Comparison of ENCODE assay signal across 27 cellular contexts in genomic region chr7:78223598-78223997, GRCh38.
DNase-seq lines count a peak whose midpoint lies in the region; ATAC-seq and TF ChIP-seq lines count a peak whose summit lies in the region.
"Had no signal": no experiment of that assay in that cellular context is flagged by ENCODE, and none has a peak within 500 bp of the region (broad histone marks: within the 10 kb centered on the region; RNA-seq: fewer than 3 reads in every experiment).

No MANE protein-coding gene starts in this region.

- no peak overlapping the region; a peak in 1 of 4 replicates for H3K27ac ChIP-seq in SK-N-SH (ENCODE audit: low read depth in 2 of 2, low read length in 1 of 2)
- H3K27ac ChIP-seq: 22Rv1; A549; BLaER1; BLaER1 treated with 17β-estradiol and CSF1 and Interleukin-3, amounts not matched to agents 10 nM and 100 nM; C4-2B had no signal

- TF ChIP-seq CTCF in SK-N-SH (IDR thresholded peaks at IDR 0.05) = no peak

- no peak overlapping the region for H2AFZ ChIP-seq in SK-N-SH (ENCODE audit: low read depth)

- H3K4me2 ChIP-seq in SK-N-SH = no peak overlapping the region
- H3K4me2 ChIP-seq: A549; BLaER1; BLaER1 treated with 17β-estradiol and CSF1 and Interleukin-3, amounts not matched to agents 10 nM and 100 nM had no signal

- no peaks in the 10 kb centered on the region for H3K36me3 ChIP-seq in SK-N-SH (replicated peaks in 1 of 2; ENCODE audit: control insufficient read depth in 1 of 2, insufficient read depth in 2 of 2, low read length in 1 of 2)
- H3K36me3 ChIP-seq: BE2C; BLaER1; BLaER1 treated with 17β-estradiol and CSF1 and Interleukin-3, amounts not matched to agents 10 nM and 100 nM had no signal

- H4K20me1 ChIP-seq in SK-N-SH (ENCODE audit: insufficient read depth) = no peaks in the 10 kb centered on the region
- H4K20me1 ChIP-seq: BLaER1; BLaER1 treated with 17β-estradiol and CSF1 and Interleukin-3, amounts not matched to agents 10 nM and 100 nM had no signal

- no peaks in the 10 kb centered on the region for H3K9me3 ChIP-seq in SK-N-SH
- H3K9me3 ChIP-seq: A549; BE2C; BLaER1; BLaER1 treated with 17β-estradiol and CSF1 and Interleukin-3, amounts not matched to agents 10 nM and 100 nM; Caco-2 had no signal

- no peak overlapping the region for H3K9ac ChIP-seq in SK-N-SH
- H3K9ac ChIP-seq: BLaER1; BLaER1 treated with 17β-estradiol and CSF1 and Interleukin-3, amounts not matched to agents 10 nM and 100 nM had no signal

- ATAC-seq in SK-N-SH treated with all-trans-retinoic acid at 6 μM for 48 hours = no peak
- ATAC-seq: A549; CD8-positive, alpha-beta T cell had no signal

- peaks cover 17% of the 10 kb centered on the region for H3F3A ChIP-seq in SK-N-SH (replicated peaks; ENCODE audit: insufficient read depth)

- POLR2A ChIA-PET in SK-N-SH (lab: Yijun Ruan, JAX) = no interaction called here

- no peaks in the 10 kb centered on the region for H3K27me3 ChIP-seq in SK-N-SH (ENCODE audit: insufficient read depth)
- H3K27me3 ChIP-seq: BE2C; BLaER1; BLaER1 treated with 17β-estradiol and CSF1 and Interleukin-3, amounts not matched to agents 10 nM and 100 nM had no signal

- H3K9me2 ChIP-seq in SK-N-SH = no peaks in the 10 kb centered on the region

- H3K4me1 ChIP-seq in SK-N-SH (ENCODE audit: control insufficient read depth in 1 of 2, insufficient read depth in 2 of 2, low read depth in 1 of 2, low read length in 1 of 2) = peaks cover 7 to 8% of the 10 kb centered on the region in 2 experiments
- H3K4me1 ChIP-seq: A549; BLaER1; BLaER1 treated with 17β-estradiol and CSF1 and Interleukin-3, amounts not matched to agents 10 nM and 100 nM; Caco-2 had no signal

- no peak overlapping the region for H3K4me3 ChIP-seq in SK-N-SH (ENCODE audit: low read depth in 2 of 2, low read length in 1 of 2)
- H3K4me3 ChIP-seq: A549; BLaER1; BLaER1 treated with 17β-estradiol and CSF1 and Interleukin-3, amounts not matched to agents 10 nM and 100 nM had no signal

- H3K79me2 ChIP-seq in SK-N-SH (ENCODE audit: insufficient read depth) = no peaks in the 10 kb centered on the region

- 50% methylated on average over 1 of the region's 1 CpG for WGBS in SK-N-SH (ENCODE audit: low lambda C conversion rate)

- TF ChIP-seq RAD21 in SK-N-SH (IDR thresholded peaks at IDR 0.05; ENCODE audit: low read length) = no peak

- DNase-seq in SK-N-SH = no peak
- DNase-seq: 8988T; ACHN; AML-193; BE2C; C1 segment of cervical spinal cord; Caco-2; Calu3; CD4-positive, alpha-beta memory T cell; CD4-positive, alpha-beta T cell; CD4-positive, CD25-positive, alpha-beta regulatory T cell; CD8-positive, alpha-beta memory T cell; CD8-positive, alpha-beta T cell; COR-L47; DMS 273 treated with DMSO at 0.1 percent for 48 hours; DMS153; DMS53; DMS79; DMS79 treated with DMSO at 0.1 percent for 48 hours; DND-41; EL had no signal

- CTCF ChIA-PET in SK-N-SH (lab: Yijun Ruan, JAX) = interaction anchor here (0.9 to 5.3 kb wide), 4 partner anchors 8 to 203 kb away, joined by 3 to 32 read pairs (median 5); no protein-coding TSS in a partner anchor

- TF ChIP-seq EP300 in SK-N-SH (IDR thresholded peaks at IDR 0.05; ENCODE audit: borderline replicate concordance in 1 of 2, low read depth in 1 of 2, low read length in 1 of 2) = no peak

TF ChIP-seq in SK-N-SH treated with all-trans-retinoic acid at 6 μM for 48 hours, 23 proteins besides CTCF, POLR2A, EP300 and RAD21 (continues in another document):
- no peak for TF ChIP-seq TCF4 (CRISPR knock-in tag; IDR thresholded peaks at IDR 0.05; ENCODE audit: borderline replicate concordance)
- TF ChIP-seq ARNTL (CRISPR knock-in tag; IDR thresholded peaks at IDR 0.05; ENCODE audit: borderline replicate concordance, low read depth) = no peak
- peak; percentile 86 for TF ChIP-seq ZC3H10 (CRISPR knock-in tag; IDR thresholded peaks at IDR 0.05)
- no peak for TF ChIP-seq CREB5 (CRISPR knock-in tag; IDR thresholded peaks at IDR 0.05; ENCODE audit: low read depth)
- TF ChIP-seq OSR1 (CRISPR knock-in tag; IDR thresholded peaks at IDR 0.05) = no peak
- TF ChIP-seq TOX (CRISPR knock-in tag; IDR thresholded peaks at IDR 0.05; ENCODE audit: borderline replicate concordance) = peak; percentile 56; the same call in 1 of the 2 replicates
- no peak for TF ChIP-seq RARB (CRISPR knock-in tag; IDR thresholded peaks at IDR 0.05)
- TF ChIP-seq ZNF8 (CRISPR knock-in tag; IDR thresholded peaks at IDR 0.05) = no peak
- no peak for TF ChIP-seq ZNF70 (CRISPR knock-in tag; IDR thresholded peaks at IDR 0.05)
- no peak for TF ChIP-seq ZFP3 (CRISPR knock-in tag; IDR thresholded peaks at IDR 0.05)
- no peak for TF ChIP-seq ZFP30 (CRISPR knock-in tag; IDR thresholded peaks at IDR 0.05)
- no peak for TF ChIP-seq POU6F1 (CRISPR knock-in tag; IDR thresholded peaks at IDR 0.05; ENCODE audit: borderline replicate concordance, low read depth)
- TF ChIP-seq BACH2 (CRISPR knock-in tag; IDR thresholded peaks at IDR 0.05; ENCODE audit: borderline replicate concordance) = no peak

TF ChIP-seq in SK-N-SH, 30 proteins besides CTCF, POLR2A, EP300 and RAD21:
- TF ChIP-seq EZH2phosphoT487 (IDR thresholded peaks at IDR 0.05; ENCODE audit: borderline replicate concordance, low read depth) (no peak), GATA2 (CRISPR knock-in tag; IDR thresholded peaks at IDR 0.05) (no peak), SMC3 (IDR thresholded peaks at IDR 0.05; ENCODE audit: low read depth, low read length) (no peak), JUND (IDR thresholded peaks at IDR 0.05) (no peak), TEAD4 (IDR thresholded peaks at IDR 0.05; ENCODE audit: borderline replicate concordance, insufficient read depth) (no peak), GABPA (IDR thresholded peaks at IDR 0.05; ENCODE audit: low read depth) (no peak), RFX5 (IDR thresholded peaks at IDR 0.05; ENCODE audit: low read length) (no peak), TCF12 (IDR thresholded peaks at IDR 0.05) (no peak), RXRA (IDR thresholded peaks at IDR 0.05; ENCODE audit: borderline replicate concordance, low read depth) (no peak), IRF3 (IDR thresholded peaks at IDR 0.05; ENCODE audit: low read depth, low read length) (no peak), FOXM1 (IDR thresholded peaks at IDR 0.05; ENCODE audit: low read depth) (no peak), MEF2A (IDR thresholded peaks at IDR 0.05; ENCODE audit: borderline replicate concordance, low read depth) (no peak), USF1 (IDR thresholded peaks at IDR 0.05; ENCODE audit: borderline replicate concordance, low read depth) (no peak), SIN3A (IDR thresholded peaks at IDR 0.05; ENCODE audit: borderline replicate concordance, low read depth, low read length) (no peak)
- TF ChIP-seq, protein P1, sequence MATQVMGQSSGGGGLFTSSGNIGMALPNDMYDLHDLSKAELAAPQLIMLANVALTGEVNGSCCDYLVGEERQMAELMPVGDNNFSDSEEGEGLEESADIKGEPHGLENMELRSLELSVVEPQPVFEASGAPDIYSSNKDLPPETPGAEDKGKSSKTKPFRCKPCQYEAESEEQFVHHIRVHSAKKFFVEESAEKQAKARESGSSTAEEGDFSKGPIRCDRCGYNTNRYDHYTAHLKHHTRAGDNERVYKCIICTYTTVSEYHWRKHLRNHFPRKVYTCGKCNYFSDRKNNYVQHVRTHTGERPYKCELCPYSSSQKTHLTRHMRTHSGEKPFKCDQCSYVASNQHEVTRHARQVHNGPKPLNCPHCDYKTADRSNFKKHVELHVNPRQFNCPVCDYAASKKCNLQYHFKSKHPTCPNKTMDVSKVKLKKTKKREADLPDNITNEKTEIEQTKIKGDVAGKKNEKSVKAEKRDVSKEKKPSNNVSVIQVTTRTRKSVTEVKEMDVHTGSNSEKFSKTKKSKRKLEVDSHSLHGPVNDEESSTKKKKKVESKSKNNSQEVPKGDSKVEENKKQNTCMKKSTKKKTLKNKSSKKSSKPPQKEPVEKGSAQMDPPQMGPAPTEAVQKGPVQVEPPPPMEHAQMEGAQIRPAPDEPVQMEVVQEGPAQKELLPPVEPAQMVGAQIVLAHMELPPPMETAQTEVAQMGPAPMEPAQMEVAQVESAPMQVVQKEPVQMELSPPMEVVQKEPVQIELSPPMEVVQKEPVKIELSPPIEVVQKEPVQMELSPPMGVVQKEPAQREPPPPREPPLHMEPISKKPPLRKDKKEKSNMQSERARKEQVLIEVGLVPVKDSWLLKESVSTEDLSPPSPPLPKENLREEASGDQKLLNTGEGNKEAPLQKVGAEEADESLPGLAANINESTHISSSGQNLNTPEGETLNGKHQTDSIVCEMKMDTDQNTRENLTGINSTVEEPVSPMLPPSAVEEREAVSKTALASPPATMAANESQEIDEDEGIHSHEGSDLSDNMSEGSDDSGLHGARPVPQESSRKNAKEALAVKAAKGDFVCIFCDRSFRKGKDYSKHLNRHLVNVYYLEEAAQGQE (IDR thresholded peaks at IDR 0.05; ENCODE audit: low read depth, low read length) = no peak
